3 cellular contexts compared by ENCODE assay signal in genomic region chr21:34603710-34604057, GRCh38.
"Had no signal": no experiment of that assay in that cellular context is flagged by ENCODE, and none has a peak within 500 bp of the region (broad histone marks: within the 10 kb centered on the region; RNA-seq: fewer than 3 reads in every experiment).

No MANE protein-coding gene starts in this region.

- H3K27ac ChIP-seq: lower lobe of right lung, testis had no signal

- DNase-seq: amniotic stem cell had no signal
